ENCODE assay signal across 28 cellular contexts in genomic region chr11:36264601-36265344, GRCh38.
"Had no signal": no experiment of that assay in that cellular context is flagged by ENCODE, and none has a peak within 500 bp of the region (broad histone marks: within the 10 kb centered on the region; RNA-seq: fewer than 3 reads in every experiment).

No MANE protein-coding gene starts in this region.

- H3K9me3 ChIP-seq: ascending aorta, heart left ventricle, psoas muscle, sigmoid colon, suprapubic skin, tibial artery had no signal

- H2AFZ ChIP-seq: parathyroid adenoma had no signal

- H3K9me3 Mint-ChIP-seq: activated naive CD4-positive, alpha-beta T cell treated with anti-CD3 and anti-CD28 coated beads, Interleukin-2, amount 10 ng/mL, durations not matched to agents 7 days and 5 days; activated naive CD8-positive, alpha-beta T cell treated with anti-CD3 and anti-CD28 coated beads, Interleukin-2, amount 10 ng/mL, durations not matched to agents 7 days and 5 days; activated T-cell treated with anti-CD3 and anti-CD28 coated beads, Interleukin-2, amount 50 U/mL, for 24 hours; brain; effector memory CD8-positive, alpha-beta T cell; immature natural killer cell; naive B cell; stimulated activated naive B cell treated with anti-CD40 and anti-IgM and Interleukin-4, amounts not matched to agents 10 μg/mL and 1 μg/mL and 100 μg/mL, for 72 hours; T-helper 2 cell treated with Interferon-gamma antibody and Interleukin-4, amounts not matched to agents 5 μg/mL and 100 μg/mL, for 36 hours had no signal

- H3K27me3 ChIP-seq: ascending aorta, dorsolateral prefrontal cortex, sigmoid colon, suprapubic skin had no signal

- H3K4me1 Mint-ChIP-seq: activated CD4-positive, alpha-beta T cell treated with anti-CD3 and anti-CD28 coated beads for 36 hours; activated naive CD4-positive, alpha-beta T cell treated with anti-CD3 and anti-CD28 coated beads, Interleukin-2, amount 10 ng/mL, durations not matched to agents 7 days and 5 days; activated naive CD8-positive, alpha-beta T cell treated with anti-CD3 and anti-CD28 coated beads, Interleukin-2, amount 10 ng/mL, durations not matched to agents 7 days and 5 days; immature natural killer cell; stimulated activated naive B cell treated with anti-CD40 and anti-IgM and Interleukin-4, amounts not matched to agents 10 μg/mL and 1 μg/mL and 100 μg/mL, for 72 hours had no signal

- H3K27ac Mint-ChIP-seq: activated CD4-positive, alpha-beta T cell treated with anti-CD3 and anti-CD28 coated beads for 36 hours; activated naive CD4-positive, alpha-beta T cell treated with anti-CD3 and anti-CD28 coated beads, Interleukin-2, amount 10 ng/mL, durations not matched to agents 7 days and 5 days; activated naive CD8-positive, alpha-beta T cell treated with anti-CD3 and anti-CD28 coated beads, Interleukin-2, amount 10 ng/mL, durations not matched to agents 7 days and 5 days; activated T-cell treated with anti-CD3 and anti-CD28 coated beads, Interleukin-2, amount 50 U/mL, for 24 hours; immature natural killer cell; stimulated activated naive B cell treated with anti-CD40 and anti-IgM and Interleukin-4, amounts not matched to agents 10 μg/mL and 1 μg/mL and 100 μg/mL, for 72 hours; T-helper 2 cell treated with Interferon-gamma antibody and Interleukin-4, amounts not matched to agents 5 μg/mL and 100 μg/mL, for 36 hours had no signal

- H3K4me2 ChIP-seq: smooth muscle cell had no signal

- DNase-seq: activated CD4-positive, alpha-beta T cell treated with anti-CD3 and anti-CD28 coated beads for 36 hours; activated CD4-positive, CD25-positive, alpha-beta regulatory T cell; activated gamma-delta T cell; activated naive CD4-positive, alpha-beta T cell treated with anti-CD3 and anti-CD28 coated beads, Interleukin-2, amount 10 ng/mL, durations not matched to agents 7 days and 5 days; activated naive CD8-positive, alpha-beta T cell treated with anti-CD3 and anti-CD28 coated beads, Interleukin-2, amount 10 ng/mL, durations not matched to agents 7 days and 5 days; activated T-cell treated with anti-CD3 and anti-CD28 coated beads, Interleukin-2, amount 50 U/mL, for 24 hours; dorsolateral prefrontal cortex; effector memory CD8-positive, alpha-beta T cell; heart left ventricle; hypothalamus; immature natural killer cell; kidney; left colon; mammary epithelial cell; naive B cell; psoas muscle; sigmoid colon; stimulated activated CD4-positive, alpha-beta T cell treated with anti-CD3 and anti-CD28 coated beads, Interleukin-1b, Interleukin-23, amount 100 ng/mL, for 48 hours; stimulated activated naive B cell treated with anti-CD40 and anti-IgM and Interleukin-4, amounts not matched to agents 10 μg/mL and 1 μg/mL and 100 μg/mL, for 72 hours; tibial artery had no signal

- H3K4me3 ChIP-seq: ascending aorta, cardiac muscle cell, coronary artery, dorsolateral prefrontal cortex, heart left ventricle, psoas muscle, sigmoid colon, smooth muscle cell, suprapubic skin, tibial artery had no signal

- H3K4me1 ChIP-seq: ascending aorta, parathyroid adenoma, psoas muscle, sigmoid colon had no signal

- ATAC-seq: activated CD4-positive, alpha-beta T cell treated with anti-CD3 and anti-CD28 coated beads for 36 hours; effector memory CD8-positive, alpha-beta T cell; heart left ventricle; left colon; stimulated activated naive B cell treated with anti-CD40 and anti-IgM and Interleukin-4, amounts not matched to agents 10 μg/mL and 1 μg/mL and 100 μg/mL, for 72 hours had no signal

- H3K27ac ChIP-seq: ascending aorta, cardiac muscle cell, coronary artery, dorsolateral prefrontal cortex, heart left ventricle, parathyroid adenoma, psoas muscle, sigmoid colon, suprapubic skin, tibial artery had no signal

- H3K4me3 Mint-ChIP-seq: activated CD4-positive, alpha-beta T cell treated with anti-CD3 and anti-CD28 coated beads for 36 hours; activated naive CD4-positive, alpha-beta T cell treated with anti-CD3 and anti-CD28 coated beads, Interleukin-2, amount 10 ng/mL, durations not matched to agents 7 days and 5 days; activated naive CD8-positive, alpha-beta T cell treated with anti-CD3 and anti-CD28 coated beads, Interleukin-2, amount 10 ng/mL, durations not matched to agents 7 days and 5 days; activated T-cell treated with anti-CD3 and anti-CD28 coated beads, Interleukin-2, amount 50 U/mL, for 24 hours; brain; effector memory CD8-positive, alpha-beta T cell; immature natural killer cell; naive B cell; stimulated activated naive B cell treated with anti-CD40 and anti-IgM and Interleukin-4, amounts not matched to agents 10 μg/mL and 1 μg/mL and 100 μg/mL, for 72 hours; T-helper 2 cell treated with Interferon-gamma antibody and Interleukin-4, amounts not matched to agents 5 μg/mL and 100 μg/mL, for 36 hours had no signal

- H3K36me3 Mint-ChIP-seq: activated naive CD4-positive, alpha-beta T cell treated with anti-CD3 and anti-CD28 coated beads, Interleukin-2, amount 10 ng/mL, durations not matched to agents 7 days and 5 days; activated naive CD8-positive, alpha-beta T cell treated with anti-CD3 and anti-CD28 coated beads, Interleukin-2, amount 10 ng/mL, durations not matched to agents 7 days and 5 days; stimulated activated naive B cell treated with anti-CD40 and anti-IgM and Interleukin-4, amounts not matched to agents 10 μg/mL and 1 μg/mL and 100 μg/mL, for 72 hours had no signal

- H3K9ac ChIP-seq: parathyroid adenoma had no signal

- H3K79me2 ChIP-seq: parathyroid adenoma had no signal

- H3K36me3 ChIP-seq: ascending aorta, cardiac muscle cell, heart left ventricle, sigmoid colon had no signal
